In genomic region chr10:86288695-86289576, GRCh38 we compare ENCODE assay signal across 21 cellular contexts.
"Had no signal": no experiment of that assay in that cellular context is flagged by ENCODE, and none has a peak within 500 bp of the region (broad histone marks: within the 10 kb centered on the region; RNA-seq: fewer than 3 reads in every experiment).

No MANE protein-coding gene starts in this region.

- H3K36me3 ChIP-seq: thoracic aorta, uterus had no signal

- H3K27ac Mint-ChIP-seq: activated naive CD4-positive, alpha-beta T cell treated with anti-CD3 and anti-CD28 coated beads, Interleukin-2, amount 50 U/mL, for 72 hours; activated T-helper 17 cell treated with anti-CD3 and anti-CD28 coated beads, Interleukin-2, amount 50 U/mL, for 72 hours; T-helper 2 cell treated with Interferon-gamma antibody and Interleukin-4, amounts not matched to agents 5 μg/mL and 100 μg/mL, for 36 hours had no signal

- H3K4me3 ChIP-seq: body of pancreas, psoas muscle, thoracic aorta, uterus had no signal

- DNase-seq: activated CD4-positive, alpha-beta T cell treated with anti-CD3 and anti-CD28 coated beads, Interleukin-2, amount 50 U/mL, for 4 hours; activated T-cell treated with anti-CD3 and anti-CD28 coated beads for 4 hours; amniotic stem cell; dermis blood vessel endothelial cell; nucleus accumbens; psoas muscle; stimulated activated CD4-positive, alpha-beta T cell treated with anti-CD3 and anti-CD28 coated beads, Interleukin-12 subunit alpha, Interleukin-12 subunit beta, amount 100 ng/mL, for 4 hours; stimulated activated CD4-positive, alpha-beta T cell treated with anti-CD3 and anti-CD28 coated beads, Interleukin-2, amount 100 ng/mL, for 48 hours; stimulated activated CD8-positive, alpha-beta memory T cell treated with anti-CD3 and anti-CD28 coated beads, Interleukin-4, amount 100 ng/mL, for 48 hours; stimulated activated naive CD8-positive, alpha-beta T cell treated with anti-CD3 and anti-CD28 coated beads, Interleukin-15, Interleukin-2, amounts not matched to agents 100 U/mL and 50 U/mL, for 24 hours; SW 1271 had no signal

- H3K4me1 ChIP-seq: body of pancreas, psoas muscle, uterus had no signal

- ATAC-seq: activated naive CD4-positive, alpha-beta T cell treated with anti-CD3 and anti-CD28 coated beads, Interleukin-2, amount 50 U/mL, for 72 hours; activated T-helper 17 cell treated with anti-CD3 and anti-CD28 coated beads, Interleukin-2, amount 50 U/mL, for 72 hours; body of pancreas; esophagus mucosa; naive thymus-derived CD4-positive, alpha-beta T cell; psoas muscle; sciatic nerve; stimulated activated naive CD8-positive, alpha-beta T cell treated with anti-CD3 and anti-CD28 coated beads, Interleukin-15, Interleukin-2, amounts not matched to agents 100 U/mL and 50 U/mL, for 24 hours had no signal

- H3K4me1 Mint-ChIP-seq: activated T-helper 17 cell treated with anti-CD3 and anti-CD28 coated beads, Interleukin-2, amount 50 U/mL, for 72 hours; central memory CD8-positive, alpha-beta T cell had no signal

- H3K27ac ChIP-seq: body of pancreas, psoas muscle, thoracic aorta, uterus had no signal

- H3K9me3 ChIP-seq: body of pancreas, psoas muscle, thoracic aorta, uterus had no signal

- H3K9me3 Mint-ChIP-seq: activated naive CD4-positive, alpha-beta T cell treated with anti-CD3 and anti-CD28 coated beads, Interleukin-2, amount 50 U/mL, for 72 hours; activated T-helper 17 cell treated with anti-CD3 and anti-CD28 coated beads, Interleukin-2, amount 50 U/mL, for 72 hours; central memory CD8-positive, alpha-beta T cell; naive thymus-derived CD4-positive, alpha-beta T cell; T-helper 2 cell treated with Interferon-gamma antibody and Interleukin-4, amounts not matched to agents 5 μg/mL and 100 μg/mL, for 36 hours had no signal

- H3K36me3 Mint-ChIP-seq: activated naive CD4-positive, alpha-beta T cell treated with anti-CD3 and anti-CD28 coated beads, Interleukin-2, amount 50 U/mL, for 72 hours; naive thymus-derived CD4-positive, alpha-beta T cell had no signal

- H3K27me3 ChIP-seq: body of pancreas, uterus had no signal

- H3K4me3 Mint-ChIP-seq: activated T-helper 17 cell treated with anti-CD3 and anti-CD28 coated beads, Interleukin-2, amount 50 U/mL, for 72 hours; central memory CD8-positive, alpha-beta T cell; naive thymus-derived CD4-positive, alpha-beta T cell; T-helper 2 cell treated with Interferon-gamma antibody and Interleukin-4, amounts not matched to agents 5 μg/mL and 100 μg/mL, for 36 hours had no signal
